ENCODE assay signal across 1 cellular context in the genomic region with DNA sequence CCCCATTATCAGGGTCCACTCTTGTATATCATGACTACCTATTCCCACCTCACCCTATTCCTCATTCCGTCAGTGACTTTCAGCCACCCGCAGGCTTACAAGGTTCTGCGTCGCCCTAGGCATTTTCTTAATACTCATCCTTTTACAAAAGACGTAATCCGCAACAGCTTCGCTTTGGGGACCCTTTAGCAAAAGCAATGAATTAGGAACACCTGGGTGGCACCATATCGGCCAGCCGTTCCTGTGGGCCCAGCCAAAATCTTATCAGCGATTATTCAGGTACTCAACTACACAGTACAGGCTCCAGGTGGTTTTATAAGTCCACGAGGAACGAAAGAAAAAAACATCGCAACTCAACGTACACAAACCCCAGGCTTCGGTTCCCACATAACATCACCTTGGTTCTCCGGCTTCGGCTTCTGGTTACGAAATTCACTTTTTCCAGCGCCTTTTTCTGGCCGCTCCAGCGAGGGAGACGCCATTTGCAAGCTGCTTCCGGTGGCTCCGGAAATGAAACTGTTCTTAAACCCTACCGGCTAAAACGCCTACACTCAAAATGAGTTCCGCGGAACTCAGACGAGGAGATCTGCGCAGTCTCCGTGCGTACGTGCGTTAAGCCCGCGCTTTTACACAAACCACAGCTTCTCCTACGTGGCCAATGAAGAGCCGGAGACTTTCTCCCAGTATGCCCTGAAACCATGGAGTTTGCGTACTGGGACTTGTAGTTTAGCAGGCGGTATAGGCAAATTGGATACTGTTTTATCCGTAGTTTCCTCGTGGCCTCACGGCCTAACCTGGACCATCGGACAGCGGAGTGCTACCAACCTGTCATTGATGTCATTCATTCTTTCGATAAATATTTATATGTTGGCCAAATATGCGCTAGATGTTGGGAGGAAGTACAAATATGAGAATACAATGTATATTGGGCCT.
A peak's percentile ranks its signal among the peaks of the same experiment; 100 is the strongest.
TF ChIP-seq lines count a peak whose summit lies in the region.

A gene (minus strand): TSS at position 494 of the 933 bp plus-strand sequence. CDS start 12 bp downstream, at position 482.

TF ChIP-seq in HepG2, 621 proteins besides CTCF, POLR2A, EP300 and RAD21 (continued from another document and continues in another):
- TF ChIP-seq, protein P1, sequence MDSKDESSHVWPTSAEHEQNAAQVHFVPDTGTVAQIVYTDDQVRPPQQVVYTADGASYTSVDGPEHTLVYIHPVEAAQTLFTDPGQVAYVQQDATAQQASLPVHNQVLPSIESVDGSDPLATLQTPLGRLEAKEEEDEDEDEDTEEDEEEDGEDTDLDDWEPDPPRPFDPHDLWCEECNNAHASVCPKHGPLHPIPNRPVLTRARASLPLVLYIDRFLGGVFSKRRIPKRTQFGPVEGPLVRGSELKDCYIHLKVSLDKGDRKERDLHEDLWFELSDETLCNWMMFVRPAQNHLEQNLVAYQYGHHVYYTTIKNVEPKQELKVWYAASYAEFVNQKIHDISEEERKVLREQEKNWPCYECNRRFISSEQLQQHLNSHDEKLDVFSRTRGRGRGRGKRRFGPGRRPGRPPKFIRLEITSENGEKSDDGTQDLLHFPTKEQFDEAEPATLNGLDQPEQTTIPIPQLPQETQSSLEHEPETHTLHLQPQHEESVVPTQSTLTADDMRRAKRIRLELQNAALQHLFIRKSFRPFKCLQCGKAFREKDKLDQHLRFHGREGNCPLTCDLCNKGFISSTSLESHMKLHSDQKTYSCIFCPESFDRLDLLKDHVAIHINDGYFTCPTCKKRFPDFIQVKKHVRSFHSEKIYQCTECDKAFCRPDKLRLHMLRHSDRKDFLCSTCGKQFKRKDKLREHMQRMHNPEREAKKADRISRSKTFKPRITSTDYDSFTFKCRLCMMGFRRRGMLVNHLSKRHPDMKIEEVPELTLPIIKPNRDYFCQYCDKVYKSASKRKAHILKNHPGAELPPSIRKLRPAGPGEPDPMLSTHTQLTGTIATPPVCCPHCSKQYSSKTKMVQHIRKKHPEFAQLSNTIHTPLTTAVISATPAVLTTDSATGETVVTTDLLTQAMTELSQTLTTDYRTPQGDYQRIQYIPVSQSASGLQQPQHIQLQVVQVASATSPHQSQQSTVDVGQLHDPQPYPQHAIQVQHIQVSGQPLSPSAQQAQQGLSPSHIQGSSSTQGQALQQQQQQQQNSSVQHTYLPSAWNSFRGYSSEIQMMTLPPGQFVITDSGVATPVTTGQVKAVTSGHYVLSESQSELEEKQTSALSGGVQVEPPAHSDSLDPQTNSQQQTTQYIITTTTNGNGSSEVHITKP (CRISPR knock-in tag; IDR thresholded peaks at IDR 0.05; ENCODE audit: low read depth) = peak; percentile 54; the same call in 1 of the 2 replicates
- TF ChIP-seq ZNF296 (CRISPR knock-in tag; conservative IDR thresholded peaks at IDR 0.05) = no peak
- peak; percentile 78 for TF ChIP-seq RXRB (CRISPR knock-in tag; IDR thresholded peaks at IDR 0.05; ENCODE audit: borderline replicate concordance)
- TF ChIP-seq ZMYM2 (CRISPR knock-in tag; IDR thresholded peaks at IDR 0.05) = peak; percentile 81
- no peak for TF ChIP-seq FOSL1 (CRISPR knock-in tag; IDR thresholded peaks at IDR 0.05; ENCODE audit: borderline replicate concordance)
- TF ChIP-seq ZNF780A (CRISPR knock-in tag; IDR thresholded peaks at IDR 0.05) = no peak
- TF ChIP-seq ZFP1 (CRISPR knock-in tag; IDR thresholded peaks at IDR 0.05) = no peak
- peak; percentile 56; the same call in 1 of the 2 replicates for TF ChIP-seq ATF7-NPFF (CRISPR knock-in tag; IDR thresholded peaks at IDR 0.05; ENCODE audit: low read depth)
- TF ChIP-seq, protein P2, sequence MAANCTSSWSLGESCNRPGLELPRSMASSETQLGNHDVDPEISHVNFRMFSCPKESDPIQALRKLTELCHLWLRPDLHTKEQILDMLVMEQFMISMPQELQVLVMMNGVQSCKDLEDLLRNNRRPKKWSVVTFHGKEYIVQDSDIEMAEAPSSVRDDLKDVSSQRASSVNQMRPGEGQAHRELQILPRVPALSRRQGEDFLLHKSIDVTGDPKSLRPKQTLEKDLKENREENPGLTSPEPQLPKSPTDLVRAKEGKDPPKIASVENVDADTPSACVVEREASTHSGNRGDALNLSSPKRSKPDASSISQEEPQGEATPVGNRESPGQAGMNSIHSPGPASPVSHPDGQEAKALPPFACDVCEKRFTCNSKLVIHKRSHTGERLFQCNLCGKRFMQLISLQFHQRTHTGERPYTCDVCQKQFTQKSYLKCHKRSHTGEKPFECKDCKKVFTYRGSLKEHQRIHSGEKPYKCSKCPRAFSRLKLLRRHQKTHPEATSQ (CRISPR knock-in tag; IDR thresholded peaks at IDR 0.05; ENCODE audit: borderline replicate concordance) = peak; percentile 84; the same call in 1 of the 2 replicates
- TF ChIP-seq, protein P3, sequence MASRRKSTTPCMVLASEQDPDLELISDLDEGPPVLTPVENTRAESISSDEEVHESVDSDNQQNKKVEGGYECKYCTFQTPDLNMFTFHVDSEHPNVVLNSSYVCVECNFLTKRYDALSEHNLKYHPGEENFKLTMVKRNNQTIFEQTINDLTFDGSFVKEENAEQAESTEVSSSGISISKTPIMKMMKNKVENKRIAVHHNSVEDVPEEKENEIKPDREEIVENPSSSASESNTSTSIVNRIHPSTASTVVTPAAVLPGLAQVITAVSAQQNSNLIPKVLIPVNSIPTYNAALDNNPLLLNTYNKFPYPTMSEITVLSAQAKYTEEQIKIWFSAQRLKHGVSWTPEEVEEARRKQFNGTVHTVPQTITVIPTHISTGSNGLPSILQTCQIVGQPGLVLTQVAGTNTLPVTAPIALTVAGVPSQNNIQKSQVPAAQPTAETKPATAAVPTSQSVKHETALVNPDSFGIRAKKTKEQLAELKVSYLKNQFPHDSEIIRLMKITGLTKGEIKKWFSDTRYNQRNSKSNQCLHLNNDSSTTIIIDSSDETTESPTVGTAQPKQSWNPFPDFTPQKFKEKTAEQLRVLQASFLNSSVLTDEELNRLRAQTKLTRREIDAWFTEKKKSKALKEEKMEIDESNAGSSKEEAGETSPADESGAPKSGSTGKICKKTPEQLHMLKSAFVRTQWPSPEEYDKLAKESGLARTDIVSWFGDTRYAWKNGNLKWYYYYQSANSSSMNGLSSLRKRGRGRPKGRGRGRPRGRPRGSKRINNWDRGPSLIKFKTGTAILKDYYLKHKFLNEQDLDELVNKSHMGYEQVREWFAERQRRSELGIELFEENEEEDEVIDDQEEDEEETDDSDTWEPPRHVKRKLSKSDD (CRISPR knock-in tag; IDR thresholded peaks at IDR 0.05; ENCODE audit: low read depth) = no peak
- TF ChIP-seq ZFY (CRISPR knock-in tag; IDR thresholded peaks at IDR 0.05) = peak; percentile 91
- TF ChIP-seq, protein P4, sequence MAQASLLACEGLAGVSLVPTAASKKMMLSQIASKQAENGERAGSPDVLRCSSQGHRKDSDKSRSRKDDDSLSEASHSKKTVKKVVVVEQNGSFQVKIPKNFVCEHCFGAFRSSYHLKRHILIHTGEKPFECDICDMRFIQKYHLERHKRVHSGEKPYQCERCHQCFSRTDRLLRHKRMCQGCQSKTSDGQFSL (CRISPR knock-in tag; IDR thresholded peaks at IDR 0.05) = no peak
- no peak for TF ChIP-seq ZNF850 (CRISPR knock-in tag; conservative IDR thresholded peaks at IDR 0.05)
- peak; percentile 89 for TF ChIP-seq ERF (CRISPR knock-in tag; IDR thresholded peaks at IDR 0.05)
- TF ChIP-seq ZNF331 (CRISPR knock-in tag; IDR thresholded peaks at IDR 0.05) = peak; percentile 77
- no peak for TF ChIP-seq HNRNPK (IDR thresholded peaks at IDR 0.05; ENCODE audit: low read depth, low read length, poor library complexity, severe bottlenecking)
- TF ChIP-seq MEIS1 (CRISPR knock-in tag; IDR thresholded peaks at IDR 0.05; ENCODE audit: borderline replicate concordance) = no peak
- peak; percentile 79; the same call in 1 of the 2 replicates for TF ChIP-seq ZFP36L1 (CRISPR knock-in tag; IDR thresholded peaks at IDR 0.05)
- TF ChIP-seq ELF4 (CRISPR knock-in tag; IDR thresholded peaks at IDR 0.05; ENCODE audit: borderline replicate concordance) = 0 out of 2 replicates have a peak, but pooled peaks have one; percentile 27
- TF ChIP-seq EED (CRISPR knock-in tag; IDR thresholded peaks at IDR 0.05) = no peak; the same call in 1 of the 2 replicates
- TF ChIP-seq ZNF567 (CRISPR knock-in tag; IDR thresholded peaks at IDR 0.05; ENCODE audit: borderline replicate concordance) = no peak
- TF ChIP-seq MYNN (CRISPR knock-in tag; IDR thresholded peaks at IDR 0.05; ENCODE audit: low read depth) = no peak
- peak; percentile 82 for TF ChIP-seq ETV5 (CRISPR knock-in tag; IDR thresholded peaks at IDR 0.05; ENCODE audit: borderline replicate concordance)
- TF ChIP-seq, protein P5, sequence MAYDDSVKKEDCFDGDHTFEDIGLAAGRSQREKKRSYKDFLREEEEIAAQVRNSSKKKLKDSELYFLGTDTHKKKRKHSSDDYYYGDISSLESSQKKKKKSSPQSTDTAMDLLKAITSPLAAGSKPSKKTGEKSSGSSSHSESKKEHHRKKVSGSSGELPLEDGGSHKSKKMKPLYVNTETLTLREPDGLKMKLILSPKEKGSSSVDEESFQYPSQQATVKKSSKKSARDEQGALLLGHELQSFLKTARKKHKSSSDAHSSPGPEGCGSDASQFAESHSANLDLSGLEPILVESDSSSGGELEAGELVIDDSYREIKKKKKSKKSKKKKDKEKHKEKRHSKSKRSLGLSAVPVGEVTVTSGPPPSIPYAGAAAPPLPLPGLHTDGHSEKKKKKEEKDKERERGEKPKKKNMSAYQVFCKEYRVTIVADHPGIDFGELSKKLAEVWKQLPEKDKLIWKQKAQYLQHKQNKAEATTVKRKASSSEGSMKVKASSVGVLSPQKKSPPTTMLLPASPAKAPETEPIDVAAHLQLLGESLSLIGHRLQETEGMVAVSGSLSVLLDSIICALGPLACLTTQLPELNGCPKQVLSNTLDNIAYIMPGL (CRISPR knock-in tag; IDR thresholded peaks at IDR 0.05; ENCODE audit: borderline replicate concordance in 1 of 2, low read depth in 1 of 2) = peak in 1 of 2 experiments; percentile 88; a peak in 3 of 4 replicates
- TF ChIP-seq, protein P6, sequence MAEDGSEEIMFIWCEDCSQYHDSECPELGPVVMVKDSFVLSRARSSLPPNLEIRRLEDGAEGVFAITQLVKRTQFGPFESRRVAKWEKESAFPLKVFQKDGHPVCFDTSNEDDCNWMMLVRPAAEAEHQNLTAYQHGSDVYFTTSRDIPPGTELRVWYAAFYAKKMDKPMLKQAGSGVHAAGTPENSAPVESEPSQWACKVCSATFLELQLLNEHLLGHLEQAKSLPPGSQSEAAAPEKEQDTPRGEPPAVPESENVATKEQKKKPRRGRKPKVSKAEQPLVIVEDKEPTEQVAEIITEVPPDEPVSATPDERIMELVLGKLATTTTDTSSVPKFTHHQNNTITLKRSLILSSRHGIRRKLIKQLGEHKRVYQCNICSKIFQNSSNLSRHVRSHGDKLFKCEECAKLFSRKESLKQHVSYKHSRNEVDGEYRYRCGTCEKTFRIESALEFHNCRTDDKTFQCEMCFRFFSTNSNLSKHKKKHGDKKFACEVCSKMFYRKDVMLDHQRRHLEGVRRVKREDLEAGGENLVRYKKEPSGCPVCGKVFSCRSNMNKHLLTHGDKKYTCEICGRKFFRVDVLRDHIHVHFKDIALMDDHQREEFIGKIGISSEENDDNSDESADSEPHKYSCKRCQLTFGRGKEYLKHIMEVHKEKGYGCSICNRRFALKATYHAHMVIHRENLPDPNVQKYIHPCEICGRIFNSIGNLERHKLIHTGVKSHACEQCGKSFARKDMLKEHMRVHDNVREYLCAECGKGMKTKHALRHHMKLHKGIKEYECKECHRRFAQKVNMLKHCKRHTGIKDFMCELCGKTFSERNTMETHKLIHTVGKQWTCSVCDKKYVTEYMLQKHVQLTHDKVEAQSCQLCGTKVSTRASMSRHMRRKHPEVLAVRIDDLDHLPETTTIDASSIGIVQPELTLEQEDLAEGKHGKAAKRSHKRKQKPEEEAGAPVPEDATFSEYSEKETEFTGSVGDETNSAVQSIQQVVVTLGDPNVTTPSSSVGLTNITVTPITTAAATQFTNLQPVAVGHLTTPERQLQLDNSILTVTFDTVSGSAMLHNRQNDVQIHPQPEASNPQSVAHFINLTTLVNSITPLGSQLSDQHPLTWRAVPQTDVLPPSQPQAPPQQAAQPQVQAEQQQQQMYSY (CRISPR knock-in tag; IDR thresholded peaks at IDR 0.05) = peak; percentile 62; the same call in 1 of the 2 replicates
- TF ChIP-seq, protein P7, sequence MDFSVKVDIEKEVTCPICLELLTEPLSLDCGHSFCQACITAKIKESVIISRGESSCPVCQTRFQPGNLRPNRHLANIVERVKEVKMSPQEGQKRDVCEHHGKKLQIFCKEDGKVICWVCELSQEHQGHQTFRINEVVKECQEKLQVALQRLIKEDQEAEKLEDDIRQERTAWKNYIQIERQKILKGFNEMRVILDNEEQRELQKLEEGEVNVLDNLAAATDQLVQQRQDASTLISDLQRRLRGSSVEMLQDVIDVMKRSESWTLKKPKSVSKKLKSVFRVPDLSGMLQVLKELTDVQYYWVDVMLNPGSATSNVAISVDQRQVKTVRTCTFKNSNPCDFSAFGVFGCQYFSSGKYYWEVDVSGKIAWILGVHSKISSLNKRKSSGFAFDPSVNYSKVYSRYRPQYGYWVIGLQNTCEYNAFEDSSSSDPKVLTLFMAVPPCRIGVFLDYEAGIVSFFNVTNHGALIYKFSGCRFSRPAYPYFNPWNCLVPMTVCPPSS (IDR thresholded peaks at IDR 0.05) = no peak
- TF ChIP-seq TCF7 (IDR thresholded peaks at IDR 0.05; ENCODE audit: low read depth) = no peak
- TF ChIP-seq, protein P8, sequence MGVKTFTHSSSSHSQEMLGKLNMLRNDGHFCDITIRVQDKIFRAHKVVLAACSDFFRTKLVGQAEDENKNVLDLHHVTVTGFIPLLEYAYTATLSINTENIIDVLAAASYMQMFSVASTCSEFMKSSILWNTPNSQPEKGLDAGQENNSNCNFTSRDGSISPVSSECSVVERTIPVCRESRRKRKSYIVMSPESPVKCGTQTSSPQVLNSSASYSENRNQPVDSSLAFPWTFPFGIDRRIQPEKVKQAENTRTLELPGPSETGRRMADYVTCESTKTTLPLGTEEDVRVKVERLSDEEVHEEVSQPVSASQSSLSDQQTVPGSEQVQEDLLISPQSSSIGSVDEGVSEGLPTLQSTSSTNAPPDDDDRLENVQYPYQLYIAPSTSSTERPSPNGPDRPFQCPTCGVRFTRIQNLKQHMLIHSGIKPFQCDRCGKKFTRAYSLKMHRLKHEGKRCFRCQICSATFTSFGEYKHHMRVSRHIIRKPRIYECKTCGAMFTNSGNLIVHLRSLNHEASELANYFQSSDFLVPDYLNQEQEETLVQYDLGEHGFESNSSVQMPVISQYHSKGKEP (CRISPR knock-in tag; IDR thresholded peaks at IDR 0.05) = 0 out of 2 replicates have a peak, but pooled peaks have one; percentile 24
- TF ChIP-seq ZNF460 (CRISPR knock-in tag; IDR thresholded peaks at IDR 0.05; ENCODE audit: borderline replicate concordance) = no peak
- no peak for TF ChIP-seq TBX3 (IDR thresholded peaks at IDR 0.05; ENCODE audit: borderline replicate concordance)
- TF ChIP-seq, protein P9, sequence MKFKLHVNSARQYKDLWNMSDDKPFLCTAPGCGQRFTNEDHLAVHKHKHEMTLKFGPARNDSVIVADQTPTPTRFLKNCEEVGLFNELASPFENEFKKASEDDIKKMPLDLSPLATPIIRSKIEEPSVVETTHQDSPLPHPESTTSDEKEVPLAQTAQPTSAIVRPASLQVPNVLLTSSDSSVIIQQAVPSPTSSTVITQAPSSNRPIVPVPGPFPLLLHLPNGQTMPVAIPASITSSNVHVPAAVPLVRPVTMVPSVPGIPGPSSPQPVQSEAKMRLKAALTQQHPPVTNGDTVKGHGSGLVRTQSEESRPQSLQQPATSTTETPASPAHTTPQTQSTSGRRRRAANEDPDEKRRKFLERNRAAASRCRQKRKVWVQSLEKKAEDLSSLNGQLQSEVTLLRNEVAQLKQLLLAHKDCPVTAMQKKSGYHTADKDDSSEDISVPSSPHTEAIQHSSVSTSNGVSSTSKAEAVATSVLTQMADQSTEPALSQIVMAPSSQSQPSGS (CRISPR knock-in tag; IDR thresholded peaks at IDR 0.05) = peak; percentile 88
